8 cellular contexts compared by ENCODE assay signal in the genomic region with DNA sequence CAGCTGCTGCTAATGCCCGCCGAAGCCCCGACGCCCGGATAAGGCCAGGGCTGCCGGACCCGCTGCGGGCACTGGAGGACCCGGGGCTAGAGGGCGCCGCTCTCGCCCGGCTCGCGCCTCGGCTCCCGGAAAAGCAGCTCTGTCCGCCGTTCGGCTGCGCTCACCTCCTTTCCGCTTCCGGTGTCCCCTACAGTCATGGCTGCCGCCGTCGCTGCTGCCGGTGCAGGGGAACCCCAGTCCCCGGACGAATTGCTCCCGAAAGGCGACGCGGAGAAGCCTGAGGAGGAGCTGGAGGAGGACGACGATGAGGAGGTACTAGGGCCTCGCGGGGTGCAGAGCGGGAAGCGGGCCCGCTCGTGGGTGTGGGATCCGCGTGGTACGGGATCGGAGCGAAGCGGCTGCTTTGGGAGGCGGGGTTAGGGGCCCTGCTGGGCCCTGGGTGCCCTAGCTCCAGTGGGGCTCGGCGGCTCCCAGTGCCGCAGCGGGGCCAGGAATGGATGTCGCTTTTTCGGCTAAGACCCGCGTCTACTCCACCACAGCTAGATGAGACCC. TPM values are rescaled to one million over a fixed set of nuclear protein-coding genes. Genes with fewer than 3 reads are reported as not detected.
DNase-seq lines count a peak whose midpoint lies in the region; ATAC-seq, FAIRE-seq and TF ChIP-seq lines count a peak whose summit lies in the region.

A gene (plus strand): TSS at position 174 of the 552 bp plus-strand sequence. CDS start 22 bp downstream, at position 196.

- DNase-seq in G401 (ENCODE audit: low spot score) (peak; percentile 91), H54 (ENCODE audit: insufficient read length, low spot score) (peak; percentile 84), M059J (ENCODE audit: low read depth) (peak; percentile 79), SIG-M5 treated with dmso at 0.1 percent for 504 hours (lab: John Stamatoyannopoulos, UW; ENCODE audit: unreplicated experiment) (peak; percentile 88), activated gamma-delta T cell treated with Interleukin-2 at 50 U/mL for 16 hours (peak; percentile 80), foreskin keratinocyte (peak; percentile 57 to 77)

- FAIRE-seq in H54 (lab: Jason Lieb, UNC): no peak

- 0 out of 2 replicates have a peak, but pooled peaks have one; percentile 45 for TF ChIP-seq POLR2A in H54 (IDR thresholded peaks at IDR 0.05; ENCODE audit: low read depth, low read length)

- H2AFZ ChIP-seq in neuron (ENCODE audit: low read depth, low read length): peak within 1 kb of the TSS; percentile 24

- H3K27me3 ChIP-seq in foreskin keratinocyte (no peaks in the 10 kb centered on the region), neuron (ENCODE audit: insufficient read depth, low read length) (no peaks in the 10 kb centered on the region)

- ATAC-seq in foreskin keratinocyte: peak; percentile 91

- peaks cover 33% of the 10 kb centered on the region for H3K36me3 ChIP-seq in neuron (ENCODE audit: insufficient read depth, low read length)

- in situ Hi-C loops in G401 (cut with HindIII; ENCODE audit: low sequenced_read_pairs): no loop called here

- TF ChIP-seq CTCF in foreskin keratinocyte (conservative IDR thresholded peaks at IDR 0.05) (peak; percentile 95), subcutaneous adipose tissue (IDR thresholded peaks at IDR 0.05; ENCODE audit: low read depth) (no peak)

- H3K9me3 ChIP-seq in neuron (ENCODE audit: low read length): peaks cover 5% of the 10 kb centered on the region

- H3K4me1 ChIP-seq in foreskin keratinocyte: peaks cover 5% of the 10 kb centered on the region
- H3K4me1 ChIP-seq in neuron (ENCODE audit: insufficient read depth, low read length): peaks cover 10% of the 10 kb centered on the region

- H3K4me3 ChIP-seq in neuron (ENCODE audit: low read length): peak within 1 kb of the TSS; percentile 71

- H3K27ac ChIP-seq in foreskin keratinocyte: peak within 1 kb of the TSS; percentile 73

RNA-seq across cellular contexts. Expression of the gene that starts here (rescaled TPM):
- total RNA-seq in G401 (2014; rRNA removed; shearing (Covaris generic)): 131 and 138 TPM in 2 replicates
- total RNA-seq in M059J (2014; rRNA removed; shearing (Covaris generic)): 52.4 and 53.4 TPM in 2 replicates
- total RNA-seq in foreskin keratinocyte: 81.5 and 83.3 TPM in 2 replicates
- 107 and 127 TPM in 2 replicates for polyA plus RNA-seq in foreskin keratinocyte
- 10 to 100 TPM; 26.6 to 52.2 (median 30.0) TPM for total RNA-seq in subcutaneous adipose tissue

Comparison
In these comparisons a context has a peak if more than half of its experiments do, and no peak if none do; other contexts are left out.
1. Peak in every context shown above with its lines: DNase-seq, ATAC-seq, H3K4me3 ChIP-seq and H3K27ac ChIP-seq.